In the genomic region with DNA sequence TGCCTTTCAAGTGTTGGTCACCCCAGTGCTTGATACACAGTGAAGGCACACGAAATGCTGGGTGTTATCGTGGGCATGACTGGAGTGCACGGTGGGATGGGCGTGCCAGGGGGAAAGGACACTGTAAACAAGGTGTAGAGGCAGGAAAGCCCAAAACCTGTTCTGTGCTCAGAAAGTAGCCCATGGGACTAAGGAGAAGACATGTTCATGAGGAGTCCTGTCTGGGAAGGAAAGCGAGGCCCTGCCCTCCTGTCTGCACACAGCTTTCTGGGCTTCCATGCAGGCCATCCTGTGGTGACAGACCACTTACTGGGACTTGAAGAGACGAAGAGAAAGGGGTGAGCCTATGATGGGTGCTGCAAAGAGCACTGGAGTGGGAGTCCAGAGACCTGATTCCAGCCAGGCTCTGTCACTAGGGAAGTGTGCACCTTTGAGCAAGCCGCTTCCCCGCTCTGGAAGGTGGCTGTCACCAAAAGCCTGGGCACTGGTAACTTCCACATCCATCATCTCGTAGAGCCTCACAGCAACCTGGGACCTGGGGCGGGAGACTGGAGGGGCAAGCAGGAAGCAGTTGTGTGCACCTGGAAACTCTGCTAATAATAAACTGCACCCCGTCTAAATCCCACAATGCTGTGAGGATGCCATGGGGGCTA, we compare ENCODE assay signal across 19 cellular contexts. TPM values are rescaled to one million over a fixed set of nuclear protein-coding genes. Genes with fewer than 3 reads are reported as not detected.
DNase-seq lines count a peak whose midpoint lies in the region; ATAC-seq and TF ChIP-seq lines count a peak whose summit lies in the region.
"Had no signal": no experiment of that assay in that cellular context is flagged by ENCODE, and none has a peak within 500 bp of the region (broad histone marks: within the 10 kb centered on the region; RNA-seq: fewer than 3 reads in every experiment).

No MANE protein-coding gene starts in this region.

- H3K27ac Mint-ChIP-seq in brain: no peak overlapping the region
- no peak overlapping the region for H3K27ac Mint-ChIP-seq in nephron
- H3K27ac Mint-ChIP-seq: CD14-positive monocyte had no signal

- peak overlapping the region in 3 of 5 experiments; percentile 24 to 44 (median 36) for H3K4me3 Mint-ChIP-seq in brain
- H3K4me3 Mint-ChIP-seq in nephron: peak overlapping the region; percentile 18 to 67 (median 19)

- no peak for ATAC-seq in HG02610 (IDR thresholded peaks at IDR 0.05; ENCODE audit: unreplicated experiment)
- no peak for ATAC-seq in stimulated activated naive CD8-positive, alpha-beta T cell treated with anti-CD3 and anti-CD28 coated beads, Interleukin-15, Interleukin-2, amounts not matched to agents 100 U/mL and 50 U/mL, for 24 hours
- ATAC-seq: Right ventricle myocardium inferior had no signal

- TF ChIP-seq CTCF in brain (conservative IDR thresholded peaks at IDR 0.05): no peak
- no peak for TF ChIP-seq CTCF in nephron (IDR thresholded peaks at IDR 0.05; ENCODE audit: unreplicated experiment in 3 of 3)

- H3K27me3 Mint-ChIP-seq in brain (peaks cover 57% of the 10 kb centered on the region), nephron (ENCODE audit: low read depth) (peaks cover 93% of the 10 kb centered on the region)

- peak; percentile 32 for DNase-seq in DMS53 (lab: John Stamatoyannopoulos, UW)
- no peak for DNase-seq in DMS53 treated with DMSO at 0.1 percent for 48 hours (lab: John Stamatoyannopoulos, UW; ENCODE audit: unreplicated experiment)
- DNase-seq in stimulated activated naive CD8-positive, alpha-beta T cell treated with anti-CD3 and anti-CD28 coated beads, Interleukin-15, Interleukin-2, amounts not matched to agents 100 U/mL and 50 U/mL, for 24 hours: no peak
- no peak for DNase-seq in NK-92 treated with Interleukin-12 subunit alpha and Interleukin-12 subunit beta, amount 100 ng/mL, for 24 hours (lab: John Stamatoyannopoulos, UW)
- no peak for DNase-seq in SK-N-DZ (ENCODE audit: low spot score)
- DNase-seq: DMS153, EL, HCEC 1CT, Kasumi-1, MG63, NCI-H1092, NCI-H1436 treated with DMSO at 0.1 percent for 48 hours, NCI-H2029 treated with DMSO at 0.1 percent for 48 hours, NCI-H748 treated with DMSO at 0.1 percent for 48 hours had no signal

- peaks cover 23% of the 10 kb centered on the region for H3K4me1 Mint-ChIP-seq in brain
- no peaks in the 10 kb centered on the region for H3K4me1 Mint-ChIP-seq in nephron
- H3K4me1 Mint-ChIP-seq: CD14-positive monocyte had no signal

- peaks cover 0 to 2% (median 0%) of the 10 kb centered on the region in 5 experiments for H3K9me3 Mint-ChIP-seq in brain
- no peaks in the 10 kb centered on the region for H3K9me3 Mint-ChIP-seq in nephron

- H3K36me3 Mint-ChIP-seq in brain (no peaks in the 10 kb centered on the region), nephron (ENCODE audit: low read depth) (no peaks in the 10 kb centered on the region)
- H3K36me3 Mint-ChIP-seq: CD14-positive monocyte had no signal

RNA-seq across cellular contexts. Expression of gene POU2F3, which starts 0.8 kb away (rescaled TPM):
- polyA plus RNA-seq in brain (ENCODE audit: insufficient read depth, low read depth, low replicate concordance): 0.58 TPM
- not detected in 2 replicates for polyA plus RNA-seq in SK-N-DZ (2014; cell fraction: cytosol; rRNA removed)
- polyA plus RNA-seq in SK-N-DZ (2014; cell fraction: nucleus; rRNA removed): not detected in 2 replicates

RNA-seq across cellular contexts. Expression of gene OAF, which starts 28.3 kb away (rescaled TPM):
- polyA plus RNA-seq in brain (ENCODE audit: insufficient read depth, low read depth, low replicate concordance): 13.7 TPM
- 1.6 and 3.1 TPM in 2 replicates for polyA plus RNA-seq in SK-N-DZ (2014; cell fraction: cytosol; rRNA removed)
- 0.41 and 2.0 TPM in 2 replicates for polyA plus RNA-seq in SK-N-DZ (2014; cell fraction: nucleus; rRNA removed)
